14 cellular contexts compared by ENCODE assay signal in the genomic region with DNA sequence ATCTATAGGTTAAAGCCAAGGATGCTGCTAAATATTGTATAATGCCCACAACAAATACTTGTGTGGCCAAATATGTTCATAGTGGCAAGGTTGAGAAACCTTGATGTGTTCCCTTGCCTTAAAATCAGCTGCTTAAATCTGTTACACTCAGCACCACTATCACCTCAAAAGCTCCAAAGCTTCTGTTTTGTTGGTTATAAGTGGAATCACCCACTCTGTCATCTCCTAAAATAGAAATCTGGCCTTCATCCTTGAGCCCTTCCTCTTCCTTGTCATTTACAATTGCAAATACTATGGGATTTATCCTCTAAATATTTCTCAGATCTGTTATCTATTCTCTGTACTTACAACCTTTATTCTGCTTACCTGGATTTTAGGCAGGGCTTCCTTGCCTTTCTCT.
A peak's percentile ranks its signal among the peaks of the same experiment; 100 is the strongest.
DNase-seq lines count a peak whose midpoint lies in the region; ATAC-seq, FAIRE-seq and TF ChIP-seq lines count a peak whose summit lies in the region.
"Had no signal": no experiment of that assay in that cellular context is flagged by ENCODE, and none has a peak within 500 bp of the region (broad histone marks: within the 10 kb centered on the region; RNA-seq: fewer than 3 reads in every experiment).

No MANE protein-coding gene starts in this region.

- FAIRE-seq in HepG2 (lab: Jason Lieb, UNC), result no peak
- no peak for FAIRE-seq in K562 (lab: Jason Lieb, UNC)
- FAIRE-seq: GM18507 had no signal

- no peak for TF ChIP-seq CTCF in right lobe of liver (IDR thresholded peaks at IDR 0.05)
- no peak for TF ChIP-seq CTCF in HepG2 (CRISPR knock-in tag; IDR thresholded peaks at IDR 0.05)
- TF ChIP-seq CTCF in K562 (IDR thresholded peaks at IDR 0.05 in 2 of 3, conservative IDR thresholded peaks at IDR 0.05 in 1 of 3; ENCODE audit: insufficient read depth in 2 of 3, low read depth in 1 of 3, low read length in 3 of 3), result no peak
- no peak for TF ChIP-seq CTCF in spleen (IDR thresholded peaks at IDR 0.05 in 8 of 11, conservative IDR thresholded peaks at IDR 0.05 in 3 of 11)

- CTCF ChIA-PET in HepG2 (lab: Yijun Ruan, JAX; ENCODE audit: low intra/inter-chr PET ratio, low total read pairs), result no interaction called here
- CTCF ChIA-PET in K562 (lab: Yijun Ruan, JAX; ENCODE audit: low intra/inter-chr PET ratio), result no interaction called here

- H3K4me1 ChIP-seq in right lobe of liver, result peaks cover 0 to 24% (median 9%) of the 10 kb centered on the region in 4 donors
- H3K4me1 ChIP-seq in HepG2 (ENCODE audit: insufficient read depth, low read length), result no peaks in the 10 kb centered on the region
- H3K4me1 ChIP-seq in K562 (replicated peaks in 1 of 2; ENCODE audit: control insufficient read depth in 2 of 2, insufficient read depth in 2 of 2, low read length in 2 of 2), result peaks cover 23 to 57% of the 10 kb centered on the region in 2 experiments
- H3K4me1 ChIP-seq in spleen, result peaks cover 0 to 22% (median 2%) of the 10 kb centered on the region in 6 donors

- peak in 3 of 4 donors; percentile 25 to 33 (median 32) for ATAC-seq in right lobe of liver
- no peak for ATAC-seq in HepG2
- ATAC-seq in K562, result no peak
- ATAC-seq in GM21390 (IDR thresholded peaks at IDR 0.05; ENCODE audit: unreplicated experiment), result no peak
- no peak for ATAC-seq in HG03439 (IDR thresholded peaks at IDR 0.05; ENCODE audit: unreplicated experiment)
- ATAC-seq: CD8-positive, alpha-beta T cell had no signal

- H3K4me3 ChIP-seq in right lobe of liver, result no peak overlapping the region
- no peak overlapping the region for H3K4me3 ChIP-seq in HepG2 (replicated peaks in 1 of 3; ENCODE audit: insufficient read depth in 1 of 3, low read depth in 2 of 3, low read length in 3 of 3)
- no peak overlapping the region for H3K4me3 ChIP-seq in K562
- no peak overlapping the region for H3K4me3 ChIP-seq in spleen

- no TSS peak for BruUV-seq in HepG2 (replicated peaks; lab: Mats Ljungman, UMichigan)
- BruUV-seq in K562 (replicated peaks; lab: Mats Ljungman, UMichigan), result no TSS peak

- no peak for TF ChIP-seq EP300 in HepG2 (IDR thresholded peaks at IDR 0.05; ENCODE audit: low read depth in 2 of 2, low read length in 2 of 2)
- TF ChIP-seq EP300 in HepG2 (CRISPR knock-in tag; IDR thresholded peaks at IDR 0.05; ENCODE audit: borderline replicate concordance), result no peak
- TF ChIP-seq EP300 in K562 (IDR thresholded peaks at IDR 0.05; ENCODE audit: low read length), result no peak

- no peaks in the 10 kb centered on the region for H3K9me1 ChIP-seq in K562 (ENCODE audit: control insufficient read depth, insufficient read depth, low read length)

- H3K27ac ChIP-seq in right lobe of liver, result peak overlapping the region in 2 of 3 donors; percentile 28 to 49
- no peak overlapping the region for H3K27ac ChIP-seq in HepG2 (ENCODE audit: extremely low read length, insufficient read depth, low read length)
- peak overlapping the region; percentile 69; the same call in 2 of the 3 replicates for H3K27ac ChIP-seq in K562 (ENCODE audit: extremely low read depth, low read depth, low read length)
- H3K27ac ChIP-seq in spleen, result peak overlapping the region in 6 of 8 donors; percentile 45 to 77 (median 64)

- H4K20me1 ChIP-seq in HepG2 (ENCODE audit: insufficient read depth, low read length), result no peaks in the 10 kb centered on the region
- no peaks in the 10 kb centered on the region for H4K20me1 ChIP-seq in K562 (replicated peaks; ENCODE audit: control insufficient read depth, insufficient read depth, low read length)

- TF ChIP-seq POLR2A in right lobe of liver (IDR thresholded peaks at IDR 0.05), result no peak
- TF ChIP-seq POLR2A in HepG2 (IDR thresholded peaks at IDR 0.05; ENCODE audit: insufficient read depth in 1 of 2, low read depth in 2 of 2, low read length in 2 of 2), result no peak
- no peak for TF ChIP-seq POLR2A in K562 (conservative IDR thresholded peaks at IDR 0.05)
- TF ChIP-seq POLR2A in spleen (IDR thresholded peaks at IDR 0.05), result no peak

- intact Hi-C loops in right lobe of liver (cut with DNase I) (no loop called here), HepG2 (cut with micrococcal nuclease; ENCODE audit: unreplicated experiment) (no loop called here), K562 (cut with micrococcal nuclease) (no loop called here), spleen (cut with DNase I; ENCODE audit: low total_unique reads) (no loop called here)

- H3K27me3 ChIP-seq in right lobe of liver (no peaks in the 10 kb centered on the region), HepG2 (ENCODE audit: control insufficient read depth in 1 of 2, insufficient read depth in 2 of 2, low read length in 2 of 2) (no peaks in the 10 kb centered on the region), K562 (ENCODE audit: control insufficient read depth in 2 of 2, insufficient read depth in 2 of 2, low read length in 2 of 2) (no peaks in the 10 kb centered on the region), spleen (replicated peaks in 1 of 7) (no peaks in the 10 kb centered on the region)

- POLR2A ChIA-PET in HepG2 (lab: Yijun Ruan, JAX), result interaction anchor here (0.7 kb wide), 1 partner anchor 12 kb away, joined by 3 read pairs; no protein-coding TSS in a partner anchor
- POLR2A ChIA-PET in K562 (lab: Yijun Ruan, JAX), result interaction anchor here (0.6 to 2.7 kb wide), 8 partner anchors 9 to 133 kb away, joined by 3 to 16 read pairs (median 6); no protein-coding TSS in a partner anchor

- H3K36me3 ChIP-seq in right lobe of liver (no peaks in the 10 kb centered on the region), HepG2 (replicated peaks in 1 of 2; ENCODE audit: control insufficient read depth in 1 of 2, insufficient read depth in 2 of 2, low read length in 2 of 2) (no peaks in the 10 kb centered on the region), K562 (ENCODE audit: control insufficient read depth, insufficient read depth, low read length) (peaks cover 77% of the 10 kb centered on the region), spleen (no peaks in the 10 kb centered on the region)

- in situ Hi-C loops in HepG2 (cut with HindIII; ENCODE audit: extremely low pct_ligation_motif_present, low pct_unique_long_range_greater_than_20kb) (no loop called here), K562 (cut with MboI) (no loop called here)

- TF ChIP-seq RAD21 in HepG2 (CRISPR knock-in tag; IDR thresholded peaks at IDR 0.05) (no peak), K562 (CRISPR knock-in tag; conservative IDR thresholded peaks at IDR 0.05 in 1 of 2, IDR thresholded peaks at IDR 0.05 in 1 of 2) (no peak)

- H3K4me2 ChIP-seq in HepG2 (ENCODE audit: low read depth, low read length) (no peak overlapping the region), K562 (ENCODE audit: insufficient read depth, low read length) (peak overlapping the region; percentile 72)

- H3K9ac ChIP-seq in HepG2 (ENCODE audit: insufficient read depth, low read depth, low read length) (no peak overlapping the region), K562 (ENCODE audit: insufficient read depth in 1 of 2, low read depth in 2 of 2, low read length in 2 of 2) (peak overlapping the region in 1 of 2 experiments; percentile 22; a peak in 1 of 4 replicates)

- DNase-seq in right lobe of liver, result no peak
- DNase-seq in HepG2 (ENCODE audit: low spot score), result no peak
- DNase-seq in K562 (ENCODE audit: extremely low read depth in 1 of 4, low spot score in 3 of 4), result no peak
- no peak for DNase-seq in spleen
- DNase-seq in NCI-H2196 (lab: John Stamatoyannopoulos, UW; ENCODE audit: unreplicated experiment), result no peak
- DNase-seq: CD8-positive, alpha-beta T cell; DMS53; GF-D8; GOT3; Karpas-422 had no signal

- H3K9me3 ChIP-seq in right lobe of liver, result no peaks in the 10 kb centered on the region
- H3K9me3 ChIP-seq in HepG2 (ENCODE audit: low read length), result no peaks in the 10 kb centered on the region
- peaks cover 2% of the 10 kb centered on the region; the same call in 1 of the 2 replicates for H3K9me3 ChIP-seq in K562 (replicated peaks; ENCODE audit: control insufficient read depth, insufficient read depth, low read depth, low read length)
- no peaks in the 10 kb centered on the region for H3K9me3 ChIP-seq in spleen
- H3K9me3 ChIP-seq: Caco-2 had no signal

- H3K79me2 ChIP-seq in HepG2 (ENCODE audit: insufficient read depth, low read length) (no peaks in the 10 kb centered on the region), K562 (ENCODE audit: control insufficient read depth, insufficient read depth, low read length) (peaks cover 94% of the 10 kb centered on the region)

- H2AFZ ChIP-seq in HepG2 (ENCODE audit: low read length) (no peak overlapping the region), K562 (ENCODE audit: low read depth, low read length) (no peak overlapping the region)

TF ChIP-seq in HepG2, 621 proteins besides CTCF, POLR2A, EP300 and RAD21 (continues in another document):
- TF ChIP-seq POLR2AphosphoS2 (IDR thresholded peaks at IDR 0.05; ENCODE audit: low read depth, low read length), result no peak
- no peak for TF ChIP-seq SIX4 (CRISPR knock-in tag; IDR thresholded peaks at IDR 0.05)
- TF ChIP-seq ZNF382 (CRISPR knock-in tag; IDR thresholded peaks at IDR 0.05; ENCODE audit: borderline replicate concordance), result no peak
- no peak for TF ChIP-seq ZFP1 (CRISPR knock-in tag; IDR thresholded peaks at IDR 0.05)
- TF ChIP-seq SMAD1 (CRISPR knock-in tag; IDR thresholded peaks at IDR 0.05; ENCODE audit: borderline replicate concordance, low read depth), result no peak
- TF ChIP-seq KMT2A (CRISPR knock-in tag; IDR thresholded peaks at IDR 0.05), result no peak

TF ChIP-seq in K562, 482 proteins besides CTCF, POLR2A, EP300 and RAD21:
- TF ChIP-seq BHLHE40 (IDR thresholded peaks at IDR 0.05; ENCODE audit: low read length) (no peak), ZKSCAN8 (CRISPR knock-in tag; IDR thresholded peaks at IDR 0.05) (0 out of 2 replicates have a peak, but pooled peaks have one; percentile 50), XRCC5 (IDR thresholded peaks at IDR 0.05; ENCODE audit: low read depth, low read length) (no peak), GTF2A2 (tag; IDR thresholded peaks at IDR 0.05) (no peak), ZKSCAN1 (IDR thresholded peaks at IDR 0.05; ENCODE audit: low read depth, low read length) (no peak), ZNF780A (CRISPR knock-in tag; IDR thresholded peaks at IDR 0.05) (no peak), ZNF668 (CRISPR knock-in tag; IDR thresholded peaks at IDR 0.05) (0 out of 2 replicates have a peak, but pooled peaks have one; percentile 9), CHD1 (IDR thresholded peaks at IDR 0.05; ENCODE audit: low read length) (peak; percentile 25), MTF1 (CRISPR knock-in tag; IDR thresholded peaks at IDR 0.05; ENCODE audit: borderline replicate concordance) (no peak), STAG1 (CRISPR knock-in tag; IDR thresholded peaks at IDR 0.05; ENCODE audit: borderline replicate concordance) (no peak), HMG20B (CRISPR knock-in tag; IDR thresholded peaks at IDR 0.05) (no peak), RBFOX2 (IDR thresholded peaks at IDR 0.05; ENCODE audit: low read depth, low read length) (no peak), SIN3A (IDR thresholded peaks at IDR 0.05; ENCODE audit: borderline replicate concordance in 2 of 2, control insufficient read depth in 1 of 2, low read depth in 2 of 2, low read length in 2 of 2) (no peak), NFATC3 (IDR thresholded peaks at IDR 0.05) (no peak), RBM22 (IDR thresholded peaks at IDR 0.05; ENCODE audit: low read depth, low read length, poor library complexity, severe bottlenecking) (no peak), ZNF644 (tag; IDR thresholded peaks at IDR 0.05; ENCODE audit: low read depth) (peak; percentile 54; the same call in 1 of the 2 replicates)

Comparison
In these comparisons a context has a peak if more than half of its experiments do, and no peak if none do; other contexts are left out.
1. ATAC-seq: peak in right lobe of liver (3 of 4); none in HepG2 (single experiment), K562 (single experiment), GM21390 (single experiment) and HG03439 (single experiment).